In genomic region chr2:30354621-30355020, GRCh38 we compare ENCODE assay signal across 17 cellular contexts.
DNase-seq lines count a peak whose midpoint lies in the region; ATAC-seq, FAIRE-seq and TF ChIP-seq lines count a peak whose summit lies in the region.
"Had no signal": no experiment of that assay in that cellular context is flagged by ENCODE, and none has a peak within 500 bp of the region (broad histone marks: within the 10 kb centered on the region; RNA-seq: fewer than 3 reads in every experiment).

No MANE protein-coding gene starts in this region.

- H3K4me2 ChIP-seq in IMR-90 (ENCODE audit: low read depth, low read length) = no peak overlapping the region
- H3K4me2 ChIP-seq: BLaER1 had no signal

- 0 out of 2 replicates have a peak overlapping the region, but pooled peaks have one; percentile 10 for H2BK20ac ChIP-seq in IMR-90 (ENCODE audit: low read depth, low read length)

- no peak for TF ChIP-seq POLR2A in IMR-90 (IDR thresholded peaks at IDR 0.05; ENCODE audit: low read depth, low read length)
- TF ChIP-seq POLR2A in ovary (IDR thresholded peaks at IDR 0.05) = no peak

- H4K20me1 ChIP-seq in IMR-90 (ENCODE audit: insufficient read depth, low read length) = no peaks in the 10 kb centered on the region
- H4K20me1 ChIP-seq: BLaER1 had no signal

- no peak overlapping the region for H3K14ac ChIP-seq in IMR-90 (replicated peaks; ENCODE audit: low read depth, low read length)

- peak overlapping the region; percentile 24; the same call in 1 of the 2 replicates for H3K18ac ChIP-seq in IMR-90 (ENCODE audit: low read depth, low read length)

- ATAC-seq in IMR-90 (ENCODE audit: low read depth) = peak; percentile 46; the same call in 1 of the 2 replicates
- ATAC-seq in pancreas = peak in 3 of 4 donors; percentile 19 to 33 (median 29)
- no peak for ATAC-seq in GM19328 (IDR thresholded peaks at IDR 0.05; ENCODE audit: unreplicated experiment)
- no peak for ATAC-seq in HG03039 (IDR thresholded peaks at IDR 0.05; ENCODE audit: unreplicated experiment)

- H3K4me1 ChIP-seq in IMR-90 (ENCODE audit: control insufficient read depth, insufficient read depth, low read length) = peaks cover 16% of the 10 kb centered on the region
- H3K4me1 ChIP-seq in pancreas = peaks cover 0 to 11% (median 3%) of the 10 kb centered on the region in 3 donors
- H3K4me1 ChIP-seq in ovary (ENCODE audit: insufficient read depth) = peaks cover under 1% of the 10 kb centered on the region
- H3K4me1 ChIP-seq: BLaER1 had no signal

- POLR2A ChIA-PET in IMR-90 (lab: Charles Lee; ENCODE audit: unreplicated experiment) = no interaction called here

- peak overlapping the region; percentile 13; the same call in 1 of the 2 replicates for H2BK120ac ChIP-seq in IMR-90 (ENCODE audit: low read depth, low read length)

- peak overlapping the region; percentile 41 for H2AK5ac ChIP-seq in IMR-90 (ENCODE audit: low read depth, low read length)

- in situ Hi-C loops in IMR-90 (cut with MboI; ENCODE audit: low sequenced_read_pairs) = no loop called here

- no peak for TF ChIP-seq RAD21 in IMR-90 (IDR thresholded peaks at IDR 0.05; ENCODE audit: low read length)

- no peak for TF ChIP-seq CTCF in IMR-90 (conservative IDR thresholded peaks at IDR 0.05; ENCODE audit: low read depth, low read length)
- no peak for TF ChIP-seq CTCF in pancreas (IDR thresholded peaks at IDR 0.05)
- no peak for TF ChIP-seq CTCF in ovary (IDR thresholded peaks at IDR 0.05)

- no peak overlapping the region; the same call in 1 of the 2 replicates for H3K4ac ChIP-seq in IMR-90 (ENCODE audit: low read depth, low read length)

- no peak overlapping the region for H3K23ac ChIP-seq in IMR-90 (ENCODE audit: low read depth, low read length)

- peak; percentile 63 for DNase-seq in EH (ENCODE audit: low read depth)
- peak; percentile 40 for DNase-seq in IMR-90
- DNase-seq in kidney tubule cell (ENCODE audit: low spot score) = peak; percentile 30
- DNase-seq in pancreas = no peak
- no peak for DNase-seq in ovary
- DNase-seq: 8988T; AML-193; Calu3; CD8-positive, alpha-beta memory T cell; DMS 273 treated with DMSO at 0.1 percent for 48 hours; GOT3; H9 had no signal

- peak overlapping the region; percentile 3 for H2AFZ ChIP-seq in IMR-90 (replicated peaks; ENCODE audit: low read length, poor library complexity)

- H3K56ac ChIP-seq in IMR-90 (ENCODE audit: extremely low read depth, insufficient read depth, low read length) = no peak overlapping the region

- no peak overlapping the region for H2AK9ac ChIP-seq in IMR-90 (replicated peaks; ENCODE audit: low read depth, low read length, poor library complexity)

- no peaks in the 10 kb centered on the region for H3K9me3 ChIP-seq in IMR-90 (ENCODE audit: control insufficient read depth, insufficient read depth, low read length)
- no peaks in the 10 kb centered on the region for H3K9me3 ChIP-seq in pancreas
- H3K9me3 ChIP-seq in ovary = no peaks in the 10 kb centered on the region
- H3K9me3 ChIP-seq: BLaER1 had no signal

- H3K27me3 ChIP-seq in IMR-90 (ENCODE audit: control insufficient read depth, insufficient read depth, low read length) = no peaks in the 10 kb centered on the region
- H3K27me3 ChIP-seq in pancreas = no peaks in the 10 kb centered on the region
- no peaks in the 10 kb centered on the region for H3K27me3 ChIP-seq in ovary
- H3K27me3 ChIP-seq: BLaER1 had no signal

- H4K91ac ChIP-seq in IMR-90 (ENCODE audit: insufficient read depth, low read depth, low read length) = peak overlapping the region; percentile 8; the same call in 1 of the 2 replicates

- no peaks in the 10 kb centered on the region for H3K79me1 ChIP-seq in IMR-90 (ENCODE audit: low read depth in 1 of 2, low read length in 2 of 2)

- 0 out of 3 replicates have a peak overlapping the region, but pooled peaks have one; percentile 15 for H2BK15ac ChIP-seq in IMR-90 (ENCODE audit: low read depth, low read length)

- no peak overlapping the region for H3K27ac ChIP-seq in IMR-90 (ENCODE audit: insufficient read depth, low read length)
- H3K27ac ChIP-seq in pancreas = no peak overlapping the region
- H3K27ac ChIP-seq in ovary = no peak overlapping the region
- H3K27ac ChIP-seq: BLaER1 had no signal

- TF ChIP-seq EP300 in ovary (IDR thresholded peaks at IDR 0.05) = no peak

- H2BK5ac ChIP-seq in IMR-90 (ENCODE audit: low read depth, low read length, poor library complexity, severe bottlenecking) = no peak overlapping the region

- dilution Hi-C loops in IMR-90 (cut with HindIII; ENCODE audit: low sequenced_read_pairs, unreplicated experiment) = no loop called here

- H3K4me3 ChIP-seq in IMR-90 (ENCODE audit: insufficient read depth, low read depth, low read length) (no peak overlapping the region), pancreas (no peak overlapping the region), ovary (no peak overlapping the region)
- H3K4me3 ChIP-seq: BLaER1 had no signal

- H3K36me3 ChIP-seq in IMR-90 (ENCODE audit: control insufficient read depth, insufficient read depth, low read length) (no peaks in the 10 kb centered on the region), pancreas (no peaks in the 10 kb centered on the region), ovary (no peaks in the 10 kb centered on the region)
- H3K36me3 ChIP-seq: BLaER1 had no signal

- no peak for FAIRE-seq in pancreas (lab: Jason Lieb, UNC)
- FAIRE-seq: G401.6, GM12891 had no signal

- H3K9me1 ChIP-seq in IMR-90 (ENCODE audit: insufficient read depth, low read length) = no peaks in the 10 kb centered on the region

- no peak overlapping the region for H3K9ac ChIP-seq in IMR-90 (ENCODE audit: low read depth, low read length)
- H3K9ac ChIP-seq: BLaER1 had no signal

- intact Hi-C loops in IMR-90 (cut with micrococcal nuclease) = no loop called here
- intact Hi-C loops in pancreas (cut with DNase I) = no loop called here
- intact Hi-C loops in ovary (cut with DNase I) = no loop called here

- no CpG with 5 or more reads among the region's 1 CpG for WGBS in IMR-90 (ENCODE audit: extremely low coverage in 2 of 2, insufficient read length in 1 of 2), 2 experiments
- WGBS in pancreas, 2 donors = 77 to 89% methylated on average over 1 of the region's 1 CpG
- WGBS in ovary, 3 donors = 80 to 88% (median 85%) methylated on average over 1 of the region's 1 CpG

- CTCF ChIA-PET in IMR-90 (lab: Yijun Ruan, JAX) = no interaction called here

- no TSS peak for BruUV-seq in IMR-90 (replicated peaks; lab: Mats Ljungman, UMichigan)

- no peak overlapping the region for H4K8ac ChIP-seq in IMR-90 (ENCODE audit: low read depth in 2 of 2, low read length in 2 of 2)

- H4K5ac ChIP-seq in IMR-90 (ENCODE audit: low read depth, low read length) = no peak overlapping the region

TF ChIP-seq in IMR-90, 13 proteins besides CTCF, POLR2A, EP300 and RAD21:
- TF ChIP-seq FOS (IDR thresholded peaks at IDR 0.05; ENCODE audit: low read depth, low read length) (peak; percentile 12; the same call in 1 of the 2 replicates), BHLHE40 (IDR thresholded peaks at IDR 0.05; ENCODE audit: low read depth, low read length) (no peak)

Comparison
In these comparisons a context has a peak if more than half of its experiments do, and no peak if none do; other contexts are left out.
1. DNase-seq: peak in EH (single experiment), IMR-90 (single experiment) and kidney tubule cell (single experiment); none in pancreas (0 of 6) and ovary (0 of 5).
2. ATAC-seq: peak in IMR-90 (single experiment) and pancreas (3 of 4); none in GM19328 (single experiment) and HG03039 (single experiment).